ENCODE assay signal across 25 cellular contexts in the genomic region with DNA sequence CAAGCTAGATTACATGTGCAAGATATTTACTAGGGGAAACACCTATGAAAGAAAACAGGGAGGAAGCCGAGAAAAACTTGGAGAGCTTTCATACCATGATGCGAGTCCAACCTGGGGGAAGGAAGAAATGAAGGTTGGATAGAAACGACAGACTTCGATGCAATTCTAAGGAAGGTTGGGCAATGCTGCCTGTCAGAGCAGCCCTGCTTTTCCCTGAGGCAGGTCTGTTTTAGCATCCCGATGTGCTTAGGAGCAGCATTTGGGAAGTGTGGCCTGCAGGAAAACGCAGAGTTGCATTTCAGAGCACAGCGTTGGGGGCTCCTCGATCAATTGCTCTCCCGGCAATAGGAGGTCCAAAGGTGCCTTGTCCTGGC.
"Had no signal": no experiment of that assay in that cellular context is flagged by ENCODE, and none has a peak within 500 bp of the region (broad histone marks: within the 10 kb centered on the region; RNA-seq: fewer than 3 reads in every experiment).

No MANE protein-coding gene starts in this region.

- FAIRE-seq: TTC549 had no signal

- ATAC-seq: activated T-cell treated with anti-CD3 and anti-CD28 coated beads, Interleukin-2, amount 50 U/mL, for 72 hours; gastroesophageal sphincter; natural killer cell treated with Interleukin-12 subunit alpha and Interleukin-12 subunit beta and Interleukin-15 and Interleukin-18, amount 100 ng/mL, for 72 hours; stimulated activated effector memory CD8-positive, alpha-beta T cell treated with anti-CD3 and anti-CD28 coated beads, Interleukin-12 subunit alpha, Interleukin-12 subunit beta, amount 100 ng/mL, for 72 hours had no signal

- H3K79me2 ChIP-seq: hepatocyte had no signal

- H3K4me3 ChIP-seq: cardiac muscle cell, colonic mucosa, gastroesophageal sphincter, hepatocyte, ovary, right lobe of liver, skin epidermis, upper lobe of left lung, vagina had no signal

- H3K4me2 ChIP-seq: hepatocyte had no signal

- H2AFZ ChIP-seq: hepatocyte had no signal

- H3K4me1 ChIP-seq: colonic mucosa, gastroesophageal sphincter had no signal

- H3K36me3 ChIP-seq: cardiac muscle cell, colonic mucosa, gastroesophageal sphincter, neutrophil, ovary, right lobe of liver, upper lobe of left lung, vagina had no signal

- H3K9me3 ChIP-seq: colonic mucosa, gastroesophageal sphincter, neutrophil, ovary, right lobe of liver, upper lobe of left lung, vagina had no signal

- H3K27ac ChIP-seq: cardiac muscle cell, colonic mucosa, gastroesophageal sphincter, hepatocyte, neutrophil, ovary, right lobe of liver, upper lobe of left lung, vagina, VCaP had no signal

- DNase-seq: activated CD4-positive, alpha-beta T cell treated with anti-CD3 and anti-CD28 coated beads for 4 hours; activated CD4-positive, alpha-beta T cell treated with anti-CD3 and anti-CD28 coated beads, Interleukin-2, amount 50 U/mL, for 4 hours; activated naive CD4-positive, alpha-beta T cell; activated T-cell treated with anti-CD3 and anti-CD28 coated beads for 4 hours; activated T-cell treated with anti-CD3 and anti-CD28 coated beads, Interleukin-2, amount 50 U/mL, for 72 hours; aorta; cerebellar nuclear complex; colonic mucosa; effector memory CD4-positive, alpha-beta T cell; left cardiac atrium; midbrain; ovary; right lobe of liver; stimulated activated CD4-positive, alpha-beta T cell treated with anti-CD3 and anti-CD28 coated beads, Interleukin-4, amount 100 ng/mL, for 24 hours; upper lobe of left lung had no signal

- H3K27me3 ChIP-seq: cardiac muscle cell, colonic mucosa, gastroesophageal sphincter, hepatocyte, neutrophil, ovary, right lobe of liver, upper lobe of left lung, vagina had no signal
